ENCODE assay signal across 11 cellular contexts in the genomic region with DNA sequence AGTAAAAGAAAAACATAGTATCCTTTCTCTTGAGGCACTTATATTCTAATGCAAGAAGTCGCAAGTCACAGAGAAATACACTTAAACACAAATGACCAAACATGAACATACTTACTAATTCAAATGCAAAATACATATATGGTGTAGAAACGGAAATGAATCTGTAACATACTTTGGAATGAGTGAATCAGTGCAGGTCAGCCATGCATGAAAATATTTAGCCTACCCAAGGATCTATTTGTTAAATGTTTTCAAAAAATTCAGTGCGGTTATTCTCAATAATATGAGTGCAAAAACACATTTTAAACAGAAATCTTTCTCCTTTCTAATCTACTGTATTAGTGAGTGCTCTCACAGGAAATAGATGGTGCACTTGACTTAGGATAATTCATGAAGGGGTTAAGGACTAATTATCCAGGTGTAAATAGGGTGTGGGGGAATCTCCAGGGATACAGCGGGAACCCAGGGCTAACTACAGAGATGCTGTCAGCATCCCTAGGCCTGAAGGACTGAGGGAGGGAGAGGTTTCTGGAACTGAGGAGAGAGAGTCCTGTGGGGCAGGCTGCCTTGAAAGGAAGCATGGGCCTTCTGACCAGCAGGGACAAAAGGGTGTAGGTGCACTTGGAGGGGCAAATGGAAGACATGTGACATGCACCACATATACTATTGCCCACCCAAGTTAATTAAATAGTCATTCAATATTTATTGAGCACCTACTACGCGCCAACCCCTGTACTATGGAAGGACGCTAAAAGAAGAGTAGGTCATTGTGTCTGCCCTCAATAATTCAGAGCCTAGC.
DNase-seq lines count a peak whose midpoint lies in the region; ATAC-seq, FAIRE-seq and TF ChIP-seq lines count a peak whose summit lies in the region.
"Had no signal": no experiment of that assay in that cellular context is flagged by ENCODE, and none has a peak within 500 bp of the region (broad histone marks: within the 10 kb centered on the region; RNA-seq: fewer than 3 reads in every experiment).

No MANE protein-coding gene starts in this region.

- no peaks in the 10 kb centered on the region for H4K20me1 ChIP-seq in GM23338 (replicated peaks; ENCODE audit: insufficient read depth)
- H4K20me1 ChIP-seq in GM12878 (ENCODE audit: control insufficient read depth, insufficient read depth), result no peaks in the 10 kb centered on the region
- no peaks in the 10 kb centered on the region for H4K20me1 ChIP-seq in Karpas-422 (ENCODE audit: insufficient read depth, low read depth, low read length)

- intact Hi-C loops in CD4-positive, alpha-beta memory T cell (cut with micrococcal nuclease), result loop anchor here (2.0 kb wide), 2 partner anchors 17 to 139 kb away; a partner anchor contains a TSS
- intact Hi-C loops in GM12878 (cut with micrococcal nuclease; ENCODE audit: unreplicated experiment), result no loop called here

- CTCF ChIA-PET in CD4-positive, alpha-beta memory T cell (lab: Charles Lee; ENCODE audit: partially characterized antibody), result no interaction called here
- CTCF ChIA-PET in GM12878 (lab: Yijun Ruan, JAX), result no interaction called here

- FAIRE-seq in GM12878 (lab: Jason Lieb, UNC), result no peak

- no peak for TF ChIP-seq EP300 in GM12878 (IDR thresholded peaks at IDR 0.05; ENCODE audit: borderline replicate concordance in 1 of 2, control insufficient read depth in 1 of 2, low read depth in 2 of 2, low read length in 2 of 2)

- no peak overlapping the region for H3K4me3 ChIP-seq in CD4-positive, alpha-beta memory T cell (ENCODE audit: low read length in 2 of 2)
- H3K4me3 ChIP-seq in GM23338, result no peak overlapping the region
- no peak overlapping the region for H3K4me3 ChIP-seq in GM12878
- H3K4me3 ChIP-seq in Karpas-422 (ENCODE audit: low read length), result no peak overlapping the region
- no peak overlapping the region for H3K4me3 ChIP-seq in BE2C (ENCODE audit: low read depth, low read length)
- H3K4me3 ChIP-seq: heart left ventricle, sigmoid colon, SK-N-MC had no signal

- no peak for DNase-seq in CD4-positive, alpha-beta memory T cell
- DNase-seq in GM23338 (ENCODE audit: low spot score), result no peak
- no peak for DNase-seq in GM12878 (ENCODE audit: low read depth, low spot score)
- no peak for DNase-seq in natural killer cell treated with Interleukin-12 subunit alpha and Interleukin-12 subunit beta and Interleukin-15 and Interleukin-18, amount 100 ng/mL, for 72 hours (ENCODE audit: low spot score)
- DNase-seq in Karpas-422, result no peak
- no peak for DNase-seq in BE2C
- DNase-seq: heart left ventricle, left colon, sigmoid colon had no signal

- BruUV-seq in GM12878 (replicated peaks; lab: Mats Ljungman, UMichigan), result TSS peak; percentile 17

- in situ Hi-C loops in GM12878 (cut with MboI), result no loop called here

- no peaks in the 10 kb centered on the region for H3K27me3 ChIP-seq in CD4-positive, alpha-beta memory T cell (ENCODE audit: insufficient read depth, low read length)
- no peaks in the 10 kb centered on the region for H3K27me3 ChIP-seq in GM23338 (ENCODE audit: insufficient read depth)
- no peaks in the 10 kb centered on the region for H3K27me3 ChIP-seq in GM12878 (replicated peaks in 1 of 2; ENCODE audit: control insufficient read depth in 2 of 2, insufficient read depth in 2 of 2, low read length in 1 of 2)
- no peaks in the 10 kb centered on the region for H3K27me3 ChIP-seq in Karpas-422 (ENCODE audit: low read length)
- H3K27me3 ChIP-seq in BE2C, result no peaks in the 10 kb centered on the region
- H3K27me3 ChIP-seq: heart left ventricle, sigmoid colon had no signal

- H3K27ac Mint-ChIP-seq in CD4-positive, alpha-beta memory T cell, result peak overlapping the region; percentile 87 to 97 (median 94)
- no peak overlapping the region for H3K27ac Mint-ChIP-seq in GM23338
- H3K27ac Mint-ChIP-seq in natural killer cell treated with Interleukin-12 subunit alpha and Interleukin-12 subunit beta and Interleukin-15 and Interleukin-18, amount 100 ng/mL, for 72 hours, result peak overlapping the region; percentile 88 to 99

- peaks cover 79% of the 10 kb centered on the region for H3K4me1 ChIP-seq in CD4-positive, alpha-beta memory T cell (ENCODE audit: insufficient read depth, low read length)
- H3K4me1 ChIP-seq in GM23338 (ENCODE audit: insufficient read depth) (peaks cover 17% of the 10 kb centered on the region), GM12878 (ENCODE audit: control insufficient read depth, insufficient read depth, low read length) (peaks cover 10% of the 10 kb centered on the region), Karpas-422 (ENCODE audit: low read length) (no peaks in the 10 kb centered on the region), BE2C (peaks cover 28% of the 10 kb centered on the region)

- TF ChIP-seq CTCF in GM23338 (conservative IDR thresholded peaks at IDR 0.05; ENCODE audit: low read depth in 2 of 2) (no peak), GM12878 (IDR thresholded peaks at IDR 0.05 in 2 of 3, conservative IDR thresholded peaks at IDR 0.05 in 1 of 3; ENCODE audit: control insufficient read depth in 2 of 3, extremely low read depth in 1 of 3, insufficient read depth in 1 of 3, low read depth in 3 of 3, low read length in 3 of 3) (no peak), BE2C (IDR thresholded peaks at IDR 0.05; ENCODE audit: low read depth, low read length) (no peak)

- H3K79me2 ChIP-seq in GM23338 (replicated peaks; ENCODE audit: insufficient read depth) (no peaks in the 10 kb centered on the region), GM12878 (ENCODE audit: control insufficient read depth, insufficient read depth, low read length) (peaks cover 13% of the 10 kb centered on the region), Karpas-422 (ENCODE audit: low read length) (no peaks in the 10 kb centered on the region)

- 73% methylated on average over 7 of the region's 7 CpGs for WGBS in GM12878 (ENCODE audit: insufficient coverage, insufficient replicate concordance, low lambda C conversion rate, missing lambda C conversion rate)

- no peaks in the 10 kb centered on the region for H3F3A ChIP-seq in GM23338 (replicated peaks; ENCODE audit: low read depth)

- H3K4me3 Mint-ChIP-seq in CD4-positive, alpha-beta memory T cell, result peak overlapping the region in 6 of 8 donors; percentile 40 to 80 (median 62)
- no peak overlapping the region for H3K4me3 Mint-ChIP-seq in GM23338
- H3K4me3 Mint-ChIP-seq in natural killer cell treated with Interleukin-12 subunit alpha and Interleukin-12 subunit beta and Interleukin-15 and Interleukin-18, amount 100 ng/mL, for 72 hours, result peak overlapping the region; percentile 70

- RAD21 ChIA-PET in GM12878 (lab: Charles Lee; ENCODE audit: unreplicated experiment), result no interaction called here

- no peaks in the 10 kb centered on the region for H3K36me3 ChIP-seq in CD4-positive, alpha-beta memory T cell (ENCODE audit: insufficient read depth, low read length)
- H3K36me3 ChIP-seq in GM23338 (ENCODE audit: insufficient read depth), result no peaks in the 10 kb centered on the region
- peaks cover 0 to 2% of the 10 kb centered on the region in 2 experiments; a peak in 1 of 4 replicates for H3K36me3 ChIP-seq in GM12878 (ENCODE audit: control insufficient read depth in 2 of 2, insufficient read depth in 2 of 2, low read length in 1 of 2)
- no peaks in the 10 kb centered on the region for H3K36me3 ChIP-seq in Karpas-422 (ENCODE audit: insufficient read depth, low read length)
- no peaks in the 10 kb centered on the region for H3K36me3 ChIP-seq in BE2C
- H3K36me3 ChIP-seq: heart left ventricle, sigmoid colon had no signal

- H2AFZ ChIP-seq in GM23338 (no peak overlapping the region), GM12878 (ENCODE audit: control insufficient read depth, low read depth, low read length) (no peak overlapping the region), Karpas-422 (ENCODE audit: low read length) (no peak overlapping the region)

- POLR2A ChIA-PET in CD4-positive, alpha-beta memory T cell (lab: Charles Lee; ENCODE audit: partially characterized antibody), result interaction anchor here (1.1 to 5.7 kb wide), 4 partner anchors 10 to 137 kb away, joined by 4 to 56 read pairs (median 6); a partner anchor contains a TSS
- POLR2A ChIA-PET in GM12878 (lab: Charles Lee), result no interaction called here

- TF ChIP-seq RAD21 in GM12878 (IDR thresholded peaks at IDR 0.05; ENCODE audit: insufficient read depth, low read depth, low read length), result no peak

- no peak for TF ChIP-seq POLR2A in GM12878 (IDR thresholded peaks at IDR 0.05; ENCODE audit: low read depth, low read length)

- H3K4me1 Mint-ChIP-seq in CD4-positive, alpha-beta memory T cell, result peaks cover 61 to 88% (median 78%) of the 10 kb centered on the region in 4 donors
- peaks cover 34% of the 10 kb centered on the region for H3K4me1 Mint-ChIP-seq in GM23338
- peaks cover 49 to 58% of the 10 kb centered on the region in 2 donors for H3K4me1 Mint-ChIP-seq in natural killer cell treated with Interleukin-12 subunit alpha and Interleukin-12 subunit beta and Interleukin-15 and Interleukin-18, amount 100 ng/mL, for 72 hours (ENCODE audit: low read depth in 2 of 2)

- H3K9me2 ChIP-seq in GM23338 (ENCODE audit: insufficient read depth), result no peaks in the 10 kb centered on the region
- H3K9me2 ChIP-seq in Karpas-422 (replicated peaks; ENCODE audit: insufficient read depth, low read length), result no peaks in the 10 kb centered on the region

- H3K36me3 Mint-ChIP-seq in CD4-positive, alpha-beta memory T cell, result peaks cover 19 to 23% of the 10 kb centered on the region in 2 donors
- no peaks in the 10 kb centered on the region for H3K36me3 Mint-ChIP-seq in GM23338 (ENCODE audit: low read depth)
- peaks cover 5% of the 10 kb centered on the region for H3K36me3 Mint-ChIP-seq in natural killer cell treated with Interleukin-12 subunit alpha and Interleukin-12 subunit beta and Interleukin-15 and Interleukin-18, amount 100 ng/mL, for 72 hours

- peak; percentile 29; the same call in 1 of the 3 replicates for ATAC-seq in GM23338
- peak; percentile 21; the same call in 1 of the 3 replicates for ATAC-seq in GM12878
- no peak for ATAC-seq in natural killer cell treated with Interleukin-12 subunit alpha and Interleukin-12 subunit beta and Interleukin-15 and Interleukin-18, amount 100 ng/mL, for 72 hours
- ATAC-seq in GM21367 (IDR thresholded peaks at IDR 0.05; ENCODE audit: unreplicated experiment), result no peak
- ATAC-seq: heart left ventricle, left colon had no signal

- H3K9me3 ChIP-seq in CD4-positive, alpha-beta memory T cell (ENCODE audit: control insufficient read depth in 1 of 2, low read length in 2 of 2), result no peaks in the 10 kb centered on the region
- peaks cover 1% of the 10 kb centered on the region; the same call in 2 of the 3 replicates for H3K9me3 ChIP-seq in GM12878 (replicated peaks; ENCODE audit: control insufficient read depth, insufficient read depth, low read length)
- H3K9me3 ChIP-seq in Karpas-422 (ENCODE audit: low read length), result no peaks in the 10 kb centered on the region
- H3K9me3 ChIP-seq in BE2C, result no peaks in the 10 kb centered on the region
- H3K9me3 ChIP-seq: heart left ventricle, sigmoid colon had no signal

- H3K4me2 ChIP-seq in GM23338 (no peak overlapping the region), GM12878 (ENCODE audit: control insufficient read depth, insufficient read depth) (no peak overlapping the region), Karpas-422 (ENCODE audit: low read depth, low read length, poor library complexity, severe bottlenecking) (no peak overlapping the region)

- H3K27ac ChIP-seq in CD4-positive, alpha-beta memory T cell (ENCODE audit: low read depth, low read length), result peak overlapping the region; percentile 32
- H3K27ac ChIP-seq in GM23338 (ENCODE audit: low read depth) (no peak overlapping the region), GM12878 (ENCODE audit: control insufficient read depth, insufficient read depth) (no peak overlapping the region), Karpas-422 (ENCODE audit: low read length) (no peak overlapping the region)
- H3K27ac ChIP-seq: sigmoid colon, SK-N-MC had no signal

- peaks cover 0 to 3% (median 0%) of the 10 kb centered on the region in 8 donors for H3K9me3 Mint-ChIP-seq in CD4-positive, alpha-beta memory T cell
- H3K9me3 Mint-ChIP-seq in GM23338, result no peaks in the 10 kb centered on the region
- H3K9me3 Mint-ChIP-seq in natural killer cell treated with Interleukin-12 subunit alpha and Interleukin-12 subunit beta and Interleukin-15 and Interleukin-18, amount 100 ng/mL, for 72 hours, result no peaks in the 10 kb centered on the region

- H3K9ac ChIP-seq in GM12878 (ENCODE audit: control insufficient read depth, insufficient read depth, low read length) (no peak overlapping the region), Karpas-422 (ENCODE audit: low read length) (no peak overlapping the region)

- no peaks in the 10 kb centered on the region for H3K27me3 Mint-ChIP-seq in CD4-positive, alpha-beta memory T cell
- H3K27me3 Mint-ChIP-seq in GM23338 (ENCODE audit: insufficient read depth, low read depth, poor library complexity), result no peaks in the 10 kb centered on the region
- H3K27me3 Mint-ChIP-seq in natural killer cell treated with Interleukin-12 subunit alpha and Interleukin-12 subunit beta and Interleukin-15 and Interleukin-18, amount 100 ng/mL, for 72 hours, result no peaks in the 10 kb centered on the region

- SMC1A ChIA-PET in GM12878 (lab: Charles Lee; ENCODE audit: uncharacterized antibody, unreplicated experiment), result interaction anchor here (1.1 kb wide), 1 partner anchor 39 kb away, joined by 4 read pairs; no protein-coding TSS in a partner anchor

Comparison
In these comparisons a context has a peak if more than half of its experiments do, and no peak if none do; other contexts are left out.
1. ATAC-seq: peak in GM23338 (single experiment) and GM12878 (single experiment); none in natural killer cell treated with Interleukin-12 subunit alpha and Interleukin-12 subunit beta and Interleukin-15 and Interleukin-18, amount 100 ng/mL, for 72 hours (0 of 2) and GM21367 (single experiment).